15 cellular contexts compared by ENCODE assay signal in the genomic region with DNA sequence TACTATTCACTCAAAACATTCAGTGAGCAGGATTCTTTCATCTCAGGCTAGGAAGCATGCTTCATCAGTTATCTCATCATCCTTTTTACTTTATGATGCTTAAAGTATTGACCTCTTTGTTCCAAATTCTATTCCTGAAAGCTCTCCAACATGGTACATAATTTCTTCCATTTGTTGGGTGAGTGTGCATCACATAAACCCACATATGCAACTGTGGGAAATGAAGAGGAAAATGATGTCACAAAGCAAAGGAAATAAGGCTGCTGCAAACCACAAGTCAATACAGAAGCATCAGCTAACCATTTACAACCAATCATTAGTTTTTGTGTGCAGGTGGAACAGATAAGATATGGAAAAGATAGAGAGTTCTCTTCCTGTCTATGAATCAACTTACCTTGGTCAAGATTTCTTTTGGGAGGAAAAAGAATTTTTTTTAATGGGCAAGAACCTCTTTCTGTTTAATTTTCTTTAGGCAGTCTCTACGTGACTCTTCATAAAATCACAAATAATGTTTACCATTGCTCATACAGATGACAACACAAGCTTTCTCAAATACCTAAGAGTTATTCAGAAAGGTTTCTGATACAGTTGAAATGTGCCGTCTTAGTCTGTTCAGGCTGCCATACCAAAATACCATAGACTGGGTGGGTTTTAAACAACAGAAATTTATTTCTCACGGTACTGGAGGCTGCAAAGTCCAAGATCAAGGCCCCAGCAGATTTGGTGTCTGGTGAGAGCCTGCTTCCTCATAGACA.
A peak's percentile ranks its signal among the peaks of the same experiment; 100 is the strongest.
DNase-seq lines count a peak whose midpoint lies in the region; ATAC-seq and TF ChIP-seq lines count a peak whose summit lies in the region.
"Had no signal": no experiment of that assay in that cellular context is flagged by ENCODE, and none has a peak within 500 bp of the region (broad histone marks: within the 10 kb centered on the region; RNA-seq: fewer than 3 reads in every experiment).

No MANE protein-coding gene starts in this region.

- intact Hi-C loops in body of pancreas (cut with DNase I), result no loop called here

- peak overlapping the region; percentile 17 for H3K4me2 ChIP-seq in Loucy (ENCODE audit: low read depth, low read length, poor library complexity, severe bottlenecking)

- H3K4me3 Mint-ChIP-seq in activated T-cell treated with anti-CD3 and anti-CD28 coated beads, Interleukin-2, amount 50 U/mL, for 4 hours, result no peak overlapping the region
- H3K4me3 Mint-ChIP-seq in activated naive CD8-positive, alpha-beta T cell, result peak overlapping the region; percentile 24
- H3K4me3 Mint-ChIP-seq in stimulated activated naive CD8-positive, alpha-beta T cell treated with anti-CD3 and anti-CD28 coated beads, Interleukin-15, Interleukin-2, amounts not matched to agents 100 ng/mL and 50 ng/mL, for 24 hours, result no peak overlapping the region
- H3K4me3 Mint-ChIP-seq: H9 had no signal

- H2AFZ ChIP-seq in Loucy (ENCODE audit: low read length), result no peak overlapping the region

- H3K36me3 ChIP-seq in Loucy (ENCODE audit: insufficient read depth, low read length) (no peaks in the 10 kb centered on the region), body of pancreas (replicated peaks in 1 of 2; ENCODE audit: insufficient read depth in 1 of 2, low read depth in 2 of 2) (no peaks in the 10 kb centered on the region)

- peak; percentile 40 to 43 for ATAC-seq in activated T-cell treated with anti-CD3 and anti-CD28 coated beads, Interleukin-2, amount 50 U/mL, for 4 hours
- no peak for ATAC-seq in body of pancreas

- H3K79me2 ChIP-seq in Loucy (ENCODE audit: insufficient read depth, low read length), result no peaks in the 10 kb centered on the region

- no peaks in the 10 kb centered on the region for H3K9me3 Mint-ChIP-seq in activated T-cell treated with anti-CD3 and anti-CD28 coated beads, Interleukin-2, amount 50 U/mL, for 4 hours
- no peaks in the 10 kb centered on the region for H3K9me3 Mint-ChIP-seq in activated naive CD8-positive, alpha-beta T cell (ENCODE audit: low read depth)
- peaks cover 3% of the 10 kb centered on the region for H3K9me3 Mint-ChIP-seq in stimulated activated naive CD8-positive, alpha-beta T cell treated with anti-CD3 and anti-CD28 coated beads, Interleukin-15, Interleukin-2, amounts not matched to agents 100 ng/mL and 50 ng/mL, for 24 hours

- H3K9ac ChIP-seq in Loucy (ENCODE audit: low read depth, low read length, poor library complexity, severe bottlenecking), result no peak overlapping the region

- no peaks in the 10 kb centered on the region for H3K36me3 Mint-ChIP-seq in activated T-cell treated with anti-CD3 and anti-CD28 coated beads, Interleukin-2, amount 50 U/mL, for 4 hours (ENCODE audit: insufficient read depth)
- no peaks in the 10 kb centered on the region for H3K36me3 Mint-ChIP-seq in activated naive CD8-positive, alpha-beta T cell
- H3K36me3 Mint-ChIP-seq in stimulated activated naive CD8-positive, alpha-beta T cell treated with anti-CD3 and anti-CD28 coated beads, Interleukin-15, Interleukin-2, amounts not matched to agents 100 ng/mL and 50 ng/mL, for 24 hours (ENCODE audit: low read depth), result no peaks in the 10 kb centered on the region

- H3K9me3 ChIP-seq in Loucy (ENCODE audit: insufficient read depth, low read depth, low read length), result no peaks in the 10 kb centered on the region
- no peaks in the 10 kb centered on the region for H3K9me3 ChIP-seq in body of pancreas

- TF ChIP-seq CTCF in Loucy (conservative IDR thresholded peaks at IDR 0.05; ENCODE audit: low read length) (no peak), coronary artery (IDR thresholded peaks at IDR 0.05) (no peak), body of pancreas (IDR thresholded peaks at IDR 0.05) (no peak)

- peaks cover 29% of the 10 kb centered on the region for H3K4me1 Mint-ChIP-seq in activated T-cell treated with anti-CD3 and anti-CD28 coated beads, Interleukin-2, amount 50 U/mL, for 4 hours (ENCODE audit: low read depth)
- H3K4me1 Mint-ChIP-seq in activated naive CD8-positive, alpha-beta T cell (ENCODE audit: low read depth), result peaks cover 30% of the 10 kb centered on the region
- H3K4me1 Mint-ChIP-seq in stimulated activated naive CD8-positive, alpha-beta T cell treated with anti-CD3 and anti-CD28 coated beads, Interleukin-15, Interleukin-2, amounts not matched to agents 100 ng/mL and 50 ng/mL, for 24 hours (ENCODE audit: low read depth), result peaks cover 30% of the 10 kb centered on the region

- 83 to 89% methylated on average over 3 of the region's 3 CpGs for WGBS in body of pancreas, 2 donors

- no peak overlapping the region for H3K27ac ChIP-seq in coronary artery
- H3K27ac ChIP-seq in body of pancreas, result no peak overlapping the region
- H3K27ac ChIP-seq: C4-2B had no signal

- peaks cover 11% of the 10 kb centered on the region for H3K4me1 ChIP-seq in Loucy (ENCODE audit: insufficient read depth, low read length, poor library complexity, severe bottlenecking)
- H3K4me1 ChIP-seq in body of pancreas, result no peaks in the 10 kb centered on the region

- no peaks in the 10 kb centered on the region for H4K20me1 ChIP-seq in Loucy (ENCODE audit: insufficient read depth, low read length, poor library complexity, severe bottlenecking)

- H3K27me3 Mint-ChIP-seq in activated T-cell treated with anti-CD3 and anti-CD28 coated beads, Interleukin-2, amount 50 U/mL, for 4 hours (ENCODE audit: low read depth), result no peaks in the 10 kb centered on the region
- no peaks in the 10 kb centered on the region for H3K27me3 Mint-ChIP-seq in activated naive CD8-positive, alpha-beta T cell
- no peaks in the 10 kb centered on the region for H3K27me3 Mint-ChIP-seq in stimulated activated naive CD8-positive, alpha-beta T cell treated with anti-CD3 and anti-CD28 coated beads, Interleukin-15, Interleukin-2, amounts not matched to agents 100 ng/mL and 50 ng/mL, for 24 hours

- TF ChIP-seq POLR2A in body of pancreas (IDR thresholded peaks at IDR 0.05), result no peak

- H3F3A ChIP-seq in Loucy (ENCODE audit: low read depth), result no peaks in the 10 kb centered on the region

- no peaks in the 10 kb centered on the region for H3K9me2 ChIP-seq in Loucy (replicated peaks; ENCODE audit: low read depth, low read length)

- H3K27me3 ChIP-seq in Loucy (ENCODE audit: insufficient read depth, low read length, poor library complexity, severe bottlenecking) (no peaks in the 10 kb centered on the region), body of pancreas (no peaks in the 10 kb centered on the region)

- H3K4me3 ChIP-seq in Loucy (ENCODE audit: low read length, poor library complexity, severe bottlenecking), result no peak overlapping the region
- no peak overlapping the region for H3K4me3 ChIP-seq in coronary artery
- no peak overlapping the region for H3K4me3 ChIP-seq in body of pancreas

- peak overlapping the region; percentile 25 for H3K27ac Mint-ChIP-seq in activated naive CD8-positive, alpha-beta T cell
- peak overlapping the region; percentile 90 for H3K27ac Mint-ChIP-seq in stimulated activated naive CD8-positive, alpha-beta T cell treated with anti-CD3 and anti-CD28 coated beads, Interleukin-15, Interleukin-2, amounts not matched to agents 100 ng/mL and 50 ng/mL, for 24 hours
- H3K27ac Mint-ChIP-seq: H9 had no signal

- DNase-seq in activated T-cell treated with anti-CD3 and anti-CD28 coated beads, Interleukin-2, amount 50 U/mL, for 4 hours, result no peak
- no peak for DNase-seq in activated T-cell treated with anti-CD3 and anti-CD28 coated beads, Interleukin-2, amount 50 U/mL, for 48 hours
- DNase-seq in NCI-H146 treated with DMSO at 0.1 percent for 48 hours (lab: John Stamatoyannopoulos, UW; ENCODE audit: unreplicated experiment), result no peak
- DNase-seq in coronary artery (ENCODE audit: low spot score), result no peak
- no peak for DNase-seq in body of pancreas
- DNase-seq: DMS53, H9, NCI-H1417 treated with DMSO at 0.1 percent for 48 hours, NCI-H2029 treated with DMSO at 0.1 percent for 48 hours, NCI-H510A, NCI-H82 had no signal
